ENCODE assay signal across 10 cellular contexts in the genomic region with DNA sequence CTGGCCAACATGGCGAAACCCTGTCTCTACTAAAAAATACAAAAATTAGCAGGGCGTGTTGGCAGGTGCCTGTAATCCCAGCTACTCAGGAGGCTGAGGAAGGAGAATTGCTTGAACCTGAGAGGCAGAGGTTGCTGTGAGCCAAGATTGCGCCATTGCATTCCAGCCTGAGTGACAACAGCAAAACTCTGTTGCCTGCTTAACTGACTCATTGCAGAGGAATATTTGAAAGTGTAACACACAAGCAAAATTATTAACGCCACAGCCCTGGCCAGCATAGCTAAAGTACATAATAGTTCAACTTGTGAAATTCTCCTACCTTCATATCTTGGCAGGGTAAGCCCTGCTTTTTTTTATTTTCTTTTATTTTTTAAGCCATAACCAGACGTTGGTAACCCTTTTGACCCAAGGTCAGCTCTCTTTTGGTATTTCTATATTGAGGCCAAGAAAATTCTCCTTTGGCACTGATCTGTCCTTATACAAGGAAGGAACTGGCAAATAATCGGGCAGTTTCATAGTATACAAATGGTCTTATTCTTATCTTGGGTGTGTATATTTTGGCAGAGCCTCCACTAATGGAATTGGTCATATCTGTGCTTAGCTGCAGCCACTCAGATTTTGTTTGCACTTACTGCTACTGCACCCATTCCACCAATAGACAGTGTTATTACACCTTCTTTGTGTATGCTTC. TPM values are rescaled to one million over a fixed set of nuclear protein-coding genes. Genes with fewer than 3 reads are reported as not detected.
A peak's percentile ranks its signal among the peaks of the same experiment; 100 is the strongest.
DNase-seq lines count a peak whose midpoint lies in the region; ATAC-seq, FAIRE-seq and TF ChIP-seq lines count a peak whose summit lies in the region.
"Had no signal": no experiment of that assay in that cellular context is flagged by ENCODE, and none has a peak within 500 bp of the region (broad histone marks: within the 10 kb centered on the region; RNA-seq: fewer than 3 reads in every experiment).

No MANE protein-coding gene starts in this region.

- FAIRE-seq in HTR-8/SVneo (lab: Jason Lieb, UNC) = no peak
- FAIRE-seq: kidney had no signal

- peak overlapping the region; percentile 22 to 49 for H3K27ac ChIP-seq in breast epithelium
- H3K27ac ChIP-seq in upper lobe of right lung = peak overlapping the region; percentile 90

- ATAC-seq in upper lobe of right lung (peak; percentile 70), GM18870 (IDR thresholded peaks at IDR 0.05; ENCODE audit: unreplicated experiment) (no peak), GM21528 (IDR thresholded peaks at IDR 0.05; ENCODE audit: low FRiP score, unreplicated experiment) (no peak), GM21529 (IDR thresholded peaks at IDR 0.05; ENCODE audit: unreplicated experiment) (no peak)

- H3K9me3 ChIP-seq in breast epithelium (no peaks in the 10 kb centered on the region), upper lobe of right lung (no peaks in the 10 kb centered on the region)

- TF ChIP-seq POLR2A in breast epithelium (IDR thresholded peaks at IDR 0.05) = no peak

- intact Hi-C loops in breast epithelium (cut with DNase I; ENCODE audit: low total_unique reads) = loop anchor here (10.0 kb wide), 1 partner anchor 379 kb away; a partner anchor contains a TSS
- intact Hi-C loops in upper lobe of right lung (cut with DNase I) = no loop called here

- DNase-seq in HTR-8/SVneo (ENCODE audit: insufficient read length, low spot score) = peak; percentile 30
- DNase-seq in breast epithelium (ENCODE audit: low spot score in 2 of 2) = peak in 1 of 2 donors; percentile 70
- peak; percentile 67 for DNase-seq in kidney glomerular epithelial cell (lab: John Stamatoyannopoulos, UW)
- DNase-seq in upper lobe of right lung = peak; percentile 78
- DNase-seq: kidney; NCI-H524 treated with DMSO at 0.1 percent for 48 hours; stimulated activated naive CD4-positive, alpha-beta T cell treated with Interleukin-2 at 50 U/mL for 16 hours had no signal

- H3K36me3 ChIP-seq in breast epithelium = no peaks in the 10 kb centered on the region
- no peaks in the 10 kb centered on the region for H3K36me3 ChIP-seq in upper lobe of right lung

- H3K4me1 ChIP-seq in breast epithelium (peaks cover 0 to 6% of the 10 kb centered on the region in 2 donors), upper lobe of right lung (peaks cover 46% of the 10 kb centered on the region)

- TF ChIP-seq CTCF in breast epithelium (IDR thresholded peaks at IDR 0.05) (no peak), upper lobe of right lung (IDR thresholded peaks at IDR 0.05) (no peak)

- no peaks in the 10 kb centered on the region for H3K27me3 ChIP-seq in breast epithelium
- no peaks in the 10 kb centered on the region for H3K27me3 ChIP-seq in upper lobe of right lung

- H3K4me3 ChIP-seq in breast epithelium (no peak overlapping the region), upper lobe of right lung (no peak overlapping the region)

RNA-seq across cellular contexts. Expression of a gene that starts 4.0 kb away (rescaled TPM):
- 10 to 100 TPM; 22.5 to 43.4 (median 41.6) TPM for total RNA-seq in breast epithelium
- 283 TPM for total RNA-seq in upper lobe of right lung
